ENCODE assay signal across 27 cellular contexts in the genomic region with DNA sequence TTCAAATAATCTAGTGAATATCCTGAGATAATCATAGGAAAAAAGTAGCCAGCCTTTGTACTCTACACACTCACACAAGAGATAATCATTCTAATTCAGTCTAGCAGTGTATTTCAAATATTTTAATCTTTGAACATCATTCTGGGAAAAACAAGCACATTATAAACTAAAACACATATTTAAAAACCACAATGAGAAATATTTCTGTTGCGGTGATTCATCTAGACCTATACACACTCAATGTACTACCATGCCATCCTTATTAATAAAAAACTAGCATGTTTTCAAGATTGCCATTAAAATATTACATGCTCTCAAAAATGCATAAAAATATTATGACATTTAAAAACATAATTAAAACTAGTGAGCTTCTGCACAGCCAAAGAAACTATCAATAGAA.
"Had no signal": no experiment of that assay in that cellular context is flagged by ENCODE, and none has a peak within 500 bp of the region (broad histone marks: within the 10 kb centered on the region; RNA-seq: fewer than 3 reads in every experiment).

No MANE protein-coding gene starts in this region.

- H3K4me3 ChIP-seq: gastroesophageal sphincter, hepatocyte, pancreas, prostate gland, skin epidermis, testis, transverse colon had no signal

- H3K4me3 Mint-ChIP-seq: activated CD4-positive, alpha-beta T cell treated with anti-CD3 and anti-CD28 coated beads for 36 hours; activated CD8-positive, alpha-beta memory T cell treated with anti-CD3 and anti-CD28 coated beads, Interleukin-2, amount 10 ng/mL, durations not matched to agents 7 days and 5 days; activated CD8-positive, alpha-beta T cell treated with anti-CD3 and anti-CD28 coated beads, Interleukin-2, amount 10 ng/mL, durations not matched to agents 7 days and 5 days; activated naive CD8-positive, alpha-beta T cell treated with anti-CD3 and anti-CD28 coated beads for 36 hours; memory B cell had no signal

- H3K27ac Mint-ChIP-seq: activated CD4-positive, alpha-beta T cell treated with anti-CD3 and anti-CD28 coated beads for 36 hours; activated CD8-positive, alpha-beta memory T cell treated with anti-CD3 and anti-CD28 coated beads, Interleukin-2, amount 10 ng/mL, durations not matched to agents 7 days and 5 days; activated CD8-positive, alpha-beta T cell treated with anti-CD3 and anti-CD28 coated beads, Interleukin-2, amount 10 ng/mL, durations not matched to agents 7 days and 5 days; activated naive CD8-positive, alpha-beta T cell treated with anti-CD3 and anti-CD28 coated beads for 36 hours; activated T-helper 2 cell treated with anti-CD3 and anti-CD28 coated beads, Interferon-gamma antibody, Interleukin-2, Interleukin-4, amounts not matched to agents 10 μg/mL and 5 μg/mL and 100 μg/mL, durations not matched to agents 14 hours and 24 hours and 36 hours; memory B cell had no signal

- H3K27me3 Mint-ChIP-seq: activated CD4-positive, alpha-beta T cell treated with anti-CD3 and anti-CD28 coated beads for 36 hours; activated CD8-positive, alpha-beta memory T cell treated with anti-CD3 and anti-CD28 coated beads, Interleukin-2, amount 10 ng/mL, durations not matched to agents 7 days and 5 days; activated naive CD8-positive, alpha-beta T cell treated with anti-CD3 and anti-CD28 coated beads for 36 hours; memory B cell; naive thymus-derived CD4-positive, alpha-beta T cell had no signal

- ATAC-seq: activated CD4-positive, alpha-beta T cell treated with anti-CD3 and anti-CD28 coated beads for 36 hours; activated CD8-positive, alpha-beta memory T cell treated with anti-CD3 and anti-CD28 coated beads, Interleukin-2, amount 10 ng/mL, durations not matched to agents 7 days and 5 days; activated CD8-positive, alpha-beta T cell treated with anti-CD3 and anti-CD28 coated beads, Interleukin-2, amount 10 ng/mL, durations not matched to agents 7 days and 5 days; gastroesophageal sphincter; left colon; naive thymus-derived CD4-positive, alpha-beta T cell; pancreas; sciatic nerve; stimulated activated naive CD8-positive, alpha-beta T cell treated with anti-CD3 and anti-CD28 coated beads, Interleukin-15, Interleukin-2, amounts not matched to agents 100 U/mL and 50 U/mL, for 24 hours had no signal

- DNase-seq: activated CD4-positive, alpha-beta T cell treated with anti-CD3 and anti-CD28 coated beads for 36 hours; activated CD4-positive, CD25-positive, alpha-beta regulatory T cell; activated CD8-positive, alpha-beta memory T cell treated with anti-CD3 and anti-CD28 coated beads, Interleukin-2, amount 10 ng/mL, durations not matched to agents 7 days and 5 days; activated CD8-positive, alpha-beta T cell treated with anti-CD3 and anti-CD28 coated beads, Interleukin-2, amount 10 ng/mL, durations not matched to agents 7 days and 5 days; activated naive CD8-positive, alpha-beta T cell treated with anti-CD3 and anti-CD28 coated beads for 36 hours; activated T-cell treated with anti-CD3 and anti-CD28 coated beads, Interleukin-2, amount 50 U/mL, for 48 hours; amniotic stem cell; central memory CD4-positive, alpha-beta T cell; effector CD8-positive, alpha-beta T cell; kidney; left colon; midbrain; naive thymus-derived CD4-positive, alpha-beta T cell; pancreas; retina; stimulated activated CD4-positive, alpha-beta T cell treated with anti-CD3 and anti-CD28 coated beads, Interleukin-12 subunit alpha, Interleukin-12 subunit beta, amount 100 ng/mL, for 4 hours; stimulated activated CD4-positive, alpha-beta T cell treated with anti-CD3 and anti-CD28 coated beads, Interleukin-4, amount 100 ng/mL, for 1 hour; stimulated activated naive CD8-positive, alpha-beta T cell treated with anti-CD3 and anti-CD28 coated beads, Interleukin-15, Interleukin-2, amounts not matched to agents 100 U/mL and 50 U/mL, for 24 hours; testis; transverse colon had no signal

- H3K9me3 Mint-ChIP-seq: memory B cell had no signal
